In the genomic region with DNA sequence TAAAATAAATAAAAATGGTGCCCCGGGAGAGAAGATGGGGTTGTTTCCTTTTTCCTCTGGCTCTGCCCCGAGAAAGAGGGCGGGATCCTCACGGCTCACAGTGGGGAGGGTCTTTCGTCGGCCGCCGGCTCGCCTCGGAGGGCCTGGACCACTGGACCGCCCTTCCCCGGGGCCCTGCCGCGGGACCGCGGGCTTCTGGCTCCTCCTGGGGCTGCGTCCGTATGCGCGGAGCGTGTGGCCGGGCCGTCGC, we compare ENCODE assay signal across 8 cellular contexts. TPM values are rescaled to one million over a fixed set of nuclear protein-coding genes. Genes with fewer than 3 reads are reported as not detected.
DNase-seq lines count a peak whose midpoint lies in the region; ATAC-seq and TF ChIP-seq lines count a peak whose summit lies in the region.

No MANE protein-coding gene starts in this region.

- H3K4me3 ChIP-seq in MG63: peak overlapping the region; percentile 65
- peak overlapping the region; percentile 5 to 41 (median 37) for H3K4me3 ChIP-seq in gastrocnemius medialis

- H3K4me3 Mint-ChIP-seq in activated CD4-positive, alpha-beta T cell treated with anti-CD3 and anti-CD28 coated beads, Interleukin-2, amount 10 ng/mL, durations not matched to agents 24 days and 14 days: peak overlapping the region; percentile 84
- H3K4me3 Mint-ChIP-seq in dendritic cell treated with granulocyte-macrophage colony-stimulating factor and Interleukin-4, amounts not matched to agents 40 ng/mL and 50 ng/mL, for 4 days: peak overlapping the region; percentile 79

- TF ChIP-seq POLR2A in gastrocnemius medialis (IDR thresholded peaks at IDR 0.05): no peak

- no peak overlapping the region for H3K27ac Mint-ChIP-seq in activated CD4-positive, alpha-beta T cell treated with anti-CD3 and anti-CD28 coated beads, Interleukin-2, amount 10 ng/mL, durations not matched to agents 24 days and 14 days
- no peak overlapping the region for H3K27ac Mint-ChIP-seq in dendritic cell treated with granulocyte-macrophage colony-stimulating factor and Interleukin-4, amounts not matched to agents 40 ng/mL and 50 ng/mL, for 4 days

- peaks cover 58% of the 10 kb centered on the region for H3K27me3 Mint-ChIP-seq in activated CD4-positive, alpha-beta T cell treated with anti-CD3 and anti-CD28 coated beads, Interleukin-2, amount 10 ng/mL, durations not matched to agents 24 days and 14 days
- H3K27me3 Mint-ChIP-seq in dendritic cell treated with granulocyte-macrophage colony-stimulating factor and Interleukin-4, amounts not matched to agents 40 ng/mL and 50 ng/mL, for 4 days: peaks cover 73% of the 10 kb centered on the region

- no peaks in the 10 kb centered on the region for H3K27me3 ChIP-seq in MG63
- H3K27me3 ChIP-seq in gastrocnemius medialis: peaks cover 99 to 100% (median 100%) of the 10 kb centered on the region in 3 donors

- no peak for DNase-seq in activated CD4-positive, alpha-beta T cell treated with anti-CD3 and anti-CD28 coated beads, Interleukin-2, amount 10 ng/mL, durations not matched to agents 24 days and 14 days
- DNase-seq in activated CD4-positive, alpha-beta T cell treated with anti-CD3 and anti-CD28 coated beads, Interleukin-2, amount 50 U/mL, for 1 hour: no peak
- DNase-seq in MG63: no peak
- DNase-seq in gastrocnemius medialis: no peak
- no peak for DNase-seq in stimulated activated CD4-positive, alpha-beta T cell treated with anti-CD3 and anti-CD28 coated beads, Interleukin-4, amount 100 ng/mL, for 4 hours
- no peak for DNase-seq in pons (ENCODE audit: low spot score)
- DNase-seq in NCI-H2107 treated with DMSO at 0.1 percent for 48 hours (lab: John Stamatoyannopoulos, UW; ENCODE audit: unreplicated experiment): no peak

- no peaks in the 10 kb centered on the region for H3K36me3 Mint-ChIP-seq in activated CD4-positive, alpha-beta T cell treated with anti-CD3 and anti-CD28 coated beads, Interleukin-2, amount 10 ng/mL, durations not matched to agents 24 days and 14 days (ENCODE audit: low read depth)
- H3K36me3 Mint-ChIP-seq in dendritic cell treated with granulocyte-macrophage colony-stimulating factor and Interleukin-4, amounts not matched to agents 40 ng/mL and 50 ng/mL, for 4 days (ENCODE audit: low read depth): no peaks in the 10 kb centered on the region

- H3K4me1 Mint-ChIP-seq in activated CD4-positive, alpha-beta T cell treated with anti-CD3 and anti-CD28 coated beads, Interleukin-2, amount 10 ng/mL, durations not matched to agents 24 days and 14 days: peaks cover 28% of the 10 kb centered on the region
- H3K4me1 Mint-ChIP-seq in dendritic cell treated with granulocyte-macrophage colony-stimulating factor and Interleukin-4, amounts not matched to agents 40 ng/mL and 50 ng/mL, for 4 days (ENCODE audit: low read depth): peaks cover 36% of the 10 kb centered on the region

- H3K36me3 ChIP-seq in MG63: no peaks in the 10 kb centered on the region
- H3K36me3 ChIP-seq in gastrocnemius medialis: no peaks in the 10 kb centered on the region

- intact Hi-C loops in activated CD4-positive, alpha-beta T cell treated with anti-CD3 and anti-CD28 coated beads, Interleukin-2, amount 10 ng/mL, durations not matched to agents 24 days and 14 days (cut with micrococcal nuclease): loop anchor here (1.0 to 10.0 kb wide), 7 partner anchors 58 to 1281 kb away; partner anchors contain the start of genes CCDC126, GSDME, NUP42 and TRA2A
- intact Hi-C loops in dendritic cell treated with granulocyte-macrophage colony-stimulating factor and Interleukin-4, amounts not matched to agents 40 ng/mL and 50 ng/mL, for 4 days (cut with micrococcal nuclease): loop anchor here (5.0 to 10.0 kb wide), 2 partner anchors 176 to 289 kb away; partner anchors contain the start of genes MALSU1 and NUP42
- intact Hi-C loops in gastrocnemius medialis (cut with DNase I; ENCODE audit: low total_unique reads): loop anchor here (5.0 kb wide), 1 partner anchor 59 kb away; the partner anchor contains the start of gene TRA2A

- in situ Hi-C loops in gastrocnemius medialis (cut with MboI; ENCODE audit: low sequenced_read_pairs in 4 of 4): no loop called here

- ATAC-seq in gastrocnemius medialis: no peak

- TF ChIP-seq CTCF in gastrocnemius medialis (IDR thresholded peaks at IDR 0.05 in 4 of 5, conservative IDR thresholded peaks at IDR 0.05 in 1 of 5): no peak

- no peaks in the 10 kb centered on the region for H3K9me3 Mint-ChIP-seq in activated CD4-positive, alpha-beta T cell treated with anti-CD3 and anti-CD28 coated beads, Interleukin-2, amount 10 ng/mL, durations not matched to agents 24 days and 14 days
- no peaks in the 10 kb centered on the region for H3K9me3 Mint-ChIP-seq in dendritic cell treated with granulocyte-macrophage colony-stimulating factor and Interleukin-4, amounts not matched to agents 40 ng/mL and 50 ng/mL, for 4 days

- H3K9me3 ChIP-seq in MG63: no peaks in the 10 kb centered on the region
- H3K9me3 ChIP-seq in gastrocnemius medialis: no peaks in the 10 kb centered on the region

- H3K27ac ChIP-seq in gastrocnemius medialis: no peak overlapping the region

- H3K4me1 ChIP-seq in gastrocnemius medialis: peaks cover 17 to 30% of the 10 kb centered on the region in 2 donors

RNA-seq across cellular contexts. Expression of gene IGF2BP3, which starts 3.5 kb away (rescaled TPM):
- 2.2 and 2.7 TPM in 2 replicates for total RNA-seq in activated CD4-positive, alpha-beta T cell treated with anti-CD3 and anti-CD28 coated beads, Interleukin-2, amount 10 ng/mL, durations not matched to agents 24 days and 14 days
- 51.8 and 80.7 TPM in 2 replicates for total RNA-seq in MG63 (2014; rRNA removed; shearing (Covaris generic); ENCODE audit: low replicate concordance)
- total RNA-seq in gastrocnemius medialis: under 1 TPM in 1 of 4 donors, not detected in 3; 0.51 TPM

RNA-seq across cellular contexts. Expression of gene TRA2A, which starts 58.0 kb away (rescaled TPM):
- total RNA-seq in activated CD4-positive, alpha-beta T cell treated with anti-CD3 and anti-CD28 coated beads, Interleukin-2, amount 10 ng/mL, durations not matched to agents 24 days and 14 days: 96.8 and 103 TPM in 2 replicates
- total RNA-seq in MG63 (2014; rRNA removed; shearing (Covaris generic); ENCODE audit: low replicate concordance): 7.9 and 17.9 TPM in 2 replicates
- 1 to 10 TPM; 4.8 to 6.4 (median 5.7) TPM for total RNA-seq in gastrocnemius medialis

Comparison
In these comparisons a context has a peak if more than half of its experiments do, and no peak if none do; other contexts are left out.
1. RNA of gene IGF2BP3, which starts 3.5 kb away (total RNA-seq): 51.8 to 80.7 TPM in MG63; 2.2 to 2.7 TPM in activated CD4-positive, alpha-beta T cell treated with anti-CD3 and anti-CD28 coated beads, Interleukin-2, amount 10 ng/mL, durations not matched to agents 24 days and 14 days and 0.51 TPM in gastrocnemius medialis; every median in the first group is over 10 times any median in the second.